In genomic region chr11:706957-707816, GRCh38 we compare ENCODE assay signal across 8 cellular contexts. TPM values are rescaled to one million over a fixed set of nuclear protein-coding genes. Genes with fewer than 3 reads are reported as not detected.
A peak's percentile ranks its signal among the peaks of the same experiment; 100 is the strongest.
DNase-seq lines count a peak whose midpoint lies in the region; ATAC-seq and TF ChIP-seq lines count a peak whose summit lies in the region.

No MANE protein-coding gene starts in this region.

- ATAC-seq in SK-N-SH treated with all-trans-retinoic acid at 6 μM for 48 hours (peak; percentile 16), left cardiac atrium (peak; percentile 40 to 53), HG03342 (IDR thresholded peaks at IDR 0.05; ENCODE audit: unreplicated experiment) (no peak)

- intact Hi-C loops in left cardiac atrium (cut with DNase I): no loop called here

- DNase-seq in EH (ENCODE audit: low read depth): peak; percentile 47
- no peak for DNase-seq in left cardiac atrium
- peak; percentile 71 for DNase-seq in renal cortical epithelial cell (ENCODE audit: low read depth)
- no peak for DNase-seq in cortex of kidney (lab: John Stamatoyannopoulos, UW)
- no peak for DNase-seq in NK-92 treated with Interleukin-12 subunit alpha and Interleukin-12 subunit beta, amount 100 ng/mL, for 24 hours (lab: John Stamatoyannopoulos, UW)
- no peak for DNase-seq in SHP77 treated with DMSO at 0.1 percent for 48 hours (lab: John Stamatoyannopoulos, UW)

TF ChIP-seq in SK-N-SH treated with all-trans-retinoic acid at 6 μM for 48 hours, 23 proteins besides CTCF, POLR2A, EP300 and RAD21:
- TF ChIP-seq ZFP30 (CRISPR knock-in tag; IDR thresholded peaks at IDR 0.05) (no peak), CSRNP3 (CRISPR knock-in tag; IDR thresholded peaks at IDR 0.05) (no peak), RARB (CRISPR knock-in tag; IDR thresholded peaks at IDR 0.05) (no peak), ZNF565 (CRISPR knock-in tag; conservative IDR thresholded peaks at IDR 0.05; ENCODE audit: low read depth) (no peak), ISL1 (CRISPR knock-in tag; IDR thresholded peaks at IDR 0.05) (no peak), POU6F1 (CRISPR knock-in tag; IDR thresholded peaks at IDR 0.05; ENCODE audit: borderline replicate concordance, low read depth) (no peak), ZC3H10 (CRISPR knock-in tag; IDR thresholded peaks at IDR 0.05) (no peak), TOX (CRISPR knock-in tag; IDR thresholded peaks at IDR 0.05; ENCODE audit: borderline replicate concordance) (no peak), ZFP3 (CRISPR knock-in tag; IDR thresholded peaks at IDR 0.05) (no peak), CREB5 (CRISPR knock-in tag; IDR thresholded peaks at IDR 0.05; ENCODE audit: low read depth) (no peak), ESRRG (CRISPR knock-in tag; IDR thresholded peaks at IDR 0.05) (no peak), TSHZ2 (CRISPR knock-in tag; IDR thresholded peaks at IDR 0.05) (no peak), PATZ1 (CRISPR knock-in tag; IDR thresholded peaks at IDR 0.05; ENCODE audit: borderline replicate concordance) (no peak), CSDC2 (CRISPR knock-in tag; IDR thresholded peaks at IDR 0.05) (no peak), TCF4 (CRISPR knock-in tag; IDR thresholded peaks at IDR 0.05; ENCODE audit: borderline replicate concordance) (no peak), OSR1 (CRISPR knock-in tag; IDR thresholded peaks at IDR 0.05) (no peak), BACH2 (CRISPR knock-in tag; IDR thresholded peaks at IDR 0.05; ENCODE audit: borderline replicate concordance) (no peak), SNAI2 (CRISPR knock-in tag; IDR thresholded peaks at IDR 0.05) (no peak)

RNA-seq across cellular contexts. Expression of gene EPS8L2, which starts 1.2 kb away (rescaled TPM):
- 1 to 10 TPM; 6.5 to 8.0 TPM for total RNA-seq in left cardiac atrium
- total RNA-seq in renal cortical epithelial cell: 235 and 376 TPM in 2 replicates

RNA-seq across cellular contexts. Expression of gene TMEM80, which starts 11.6 kb away (rescaled TPM):
- total RNA-seq in left cardiac atrium: 10 to 100 TPM; 11.3 to 15.6 TPM
- 3.6 and 7.7 TPM in 2 replicates for total RNA-seq in renal cortical epithelial cell

RNA-seq across cellular contexts. Expression of gene DEAF1, which starts 12.2 kb away (rescaled TPM):
- total RNA-seq in left cardiac atrium (10 to 100 TPM; 19.2 to 21.1 TPM), renal cortical epithelial cell (27.6 and 62.7 TPM in 2 replicates)

RNA-seq across cellular contexts. Expression of gene TALDO1, which starts 40.1 kb away (rescaled TPM):
- total RNA-seq in left cardiac atrium: 100 to 1,000 TPM; 107 to 121 TPM
- total RNA-seq in renal cortical epithelial cell: 188 and 419 TPM in 2 replicates

Comparison
In these comparisons a context has a peak if more than half of its experiments do, and no peak if none do; other contexts are left out.
1. DNase-seq: peak in EH (single experiment) and renal cortical epithelial cell (single experiment); none in left cardiac atrium (single experiment), cortex of kidney (single experiment), NK-92 treated with Interleukin-12 subunit alpha and Interleukin-12 subunit beta, amount 100 ng/mL, for 24 hours (single experiment) and SHP77 treated with DMSO at 0.1 percent for 48 hours (single experiment).
2. RNA of gene EPS8L2, which starts 1.2 kb away (total RNA-seq): 235 to 376 TPM in renal cortical epithelial cell; 6.5 to 8.0 TPM in left cardiac atrium; every median in the first group is over 10 times any median in the second.